Comparison of ENCODE assay signal across 1 cellular context in the genomic region with DNA sequence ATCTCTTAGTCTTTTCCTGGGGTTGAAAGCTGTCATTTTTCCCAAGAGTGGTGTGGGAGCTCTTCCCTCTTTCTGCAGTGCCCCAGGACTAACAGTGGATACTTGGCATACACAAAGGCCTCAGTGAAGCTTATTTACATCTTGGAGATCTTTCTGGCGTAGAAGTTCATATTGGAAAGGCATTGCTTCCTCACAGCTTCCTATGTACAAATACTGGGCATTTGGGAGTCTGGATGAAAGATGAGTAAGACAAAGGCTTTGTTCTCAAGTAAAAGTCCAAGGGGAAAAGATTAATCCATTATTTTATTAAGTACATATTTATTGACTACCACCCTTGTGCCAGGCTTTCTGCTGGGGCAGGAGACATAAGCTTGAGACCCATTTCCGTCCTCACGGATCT.
TF ChIP-seq lines count a peak whose summit lies in the region.

No MANE protein-coding gene starts in this region.

TF ChIP-seq in IMR-90, 13 proteins besides CTCF, POLR2A, EP300 and RAD21:
- TF ChIP-seq, protein P1, sequence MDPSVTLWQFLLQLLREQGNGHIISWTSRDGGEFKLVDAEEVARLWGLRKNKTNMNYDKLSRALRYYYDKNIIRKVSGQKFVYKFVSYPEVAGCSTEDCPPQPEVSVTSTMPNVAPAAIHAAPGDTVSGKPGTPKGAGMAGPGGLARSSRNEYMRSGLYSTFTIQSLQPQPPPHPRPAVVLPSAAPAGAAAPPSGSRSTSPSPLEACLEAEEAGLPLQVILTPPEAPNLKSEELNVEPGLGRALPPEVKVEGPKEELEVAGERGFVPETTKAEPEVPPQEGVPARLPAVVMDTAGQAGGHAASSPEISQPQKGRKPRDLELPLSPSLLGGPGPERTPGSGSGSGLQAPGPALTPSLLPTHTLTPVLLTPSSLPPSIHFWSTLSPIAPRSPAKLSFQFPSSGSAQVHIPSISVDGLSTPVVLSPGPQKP (IDR thresholded peaks at IDR 0.05; ENCODE audit: borderline replicate concordance, low read depth, low read length): no peak
- no peak for TF ChIP-seq SMC3 (IDR thresholded peaks at IDR 0.05; ENCODE audit: low read depth, low read length)
- no peak for TF ChIP-seq NFE2L2 (IDR thresholded peaks at IDR 0.05; ENCODE audit: low read depth, low read length)
- no peak for TF ChIP-seq MAZ (IDR thresholded peaks at IDR 0.05; ENCODE audit: borderline replicate concordance, low read depth, low read length)
- TF ChIP-seq RFX5 (IDR thresholded peaks at IDR 0.05; ENCODE audit: low read depth, low read length): no peak
- TF ChIP-seq RCOR1 (IDR thresholded peaks at IDR 0.05; ENCODE audit: insufficient replicate concordance, low read length): no peak
- no peak for TF ChIP-seq MXI1 (IDR thresholded peaks at IDR 0.05; ENCODE audit: borderline replicate concordance, low read depth, low read length)
- no peak for TF ChIP-seq BHLHE40 (IDR thresholded peaks at IDR 0.05; ENCODE audit: low read depth, low read length)
- TF ChIP-seq, protein P2, sequence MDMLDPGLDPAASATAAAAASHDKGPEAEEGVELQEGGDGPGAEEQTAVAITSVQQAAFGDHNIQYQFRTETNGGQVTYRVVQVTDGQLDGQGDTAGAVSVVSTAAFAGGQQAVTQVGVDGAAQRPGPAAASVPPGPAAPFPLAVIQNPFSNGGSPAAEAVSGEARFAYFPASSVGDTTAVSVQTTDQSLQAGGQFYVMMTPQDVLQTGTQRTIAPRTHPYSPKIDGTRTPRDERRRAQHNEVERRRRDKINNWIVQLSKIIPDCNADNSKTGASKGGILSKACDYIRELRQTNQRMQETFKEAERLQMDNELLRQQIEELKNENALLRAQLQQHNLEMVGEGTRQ (IDR thresholded peaks at IDR 0.05; ENCODE audit: low read depth, low read length): no peak
- TF ChIP-seq FOS (IDR thresholded peaks at IDR 0.05; ENCODE audit: low read depth, low read length): no peak
- TF ChIP-seq CEBPB (IDR thresholded peaks at IDR 0.05; ENCODE audit: low read depth, low read length): no peak
- no peak for TF ChIP-seq CHD1 (IDR thresholded peaks at IDR 0.05; ENCODE audit: low read depth, low read length)
- TF ChIP-seq MAFK (IDR thresholded peaks at IDR 0.05; ENCODE audit: low read depth, low read length): no peak
